Comparison of ENCODE assay signal across 1 cellular context in the genomic region with DNA sequence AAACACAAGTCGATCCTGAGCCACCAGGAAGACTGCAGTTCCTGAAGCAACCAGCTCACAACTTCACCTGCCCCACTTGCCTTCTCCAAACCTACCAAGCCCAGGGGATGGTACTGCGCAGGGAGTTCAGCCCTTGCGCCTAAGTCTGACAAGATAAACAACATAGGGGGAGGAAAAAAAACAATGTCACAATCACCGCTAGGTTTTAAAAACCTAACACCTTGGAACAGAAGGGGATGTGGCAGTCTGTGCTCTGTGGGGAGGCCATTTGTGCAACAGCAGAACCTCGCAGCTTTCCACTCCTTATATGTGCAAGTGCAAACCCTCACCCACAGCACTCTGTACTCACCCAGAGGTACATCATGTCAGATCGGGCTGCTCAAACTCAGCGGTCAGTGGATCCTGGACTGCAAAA.
TF ChIP-seq lines count a peak whose summit lies in the region.

No MANE protein-coding gene starts in this region.

TF ChIP-seq in WTC11, 78 proteins besides CTCF, POLR2A, EP300 and RAD21 (continued from another document):
- TF ChIP-seq, protein P1, sequence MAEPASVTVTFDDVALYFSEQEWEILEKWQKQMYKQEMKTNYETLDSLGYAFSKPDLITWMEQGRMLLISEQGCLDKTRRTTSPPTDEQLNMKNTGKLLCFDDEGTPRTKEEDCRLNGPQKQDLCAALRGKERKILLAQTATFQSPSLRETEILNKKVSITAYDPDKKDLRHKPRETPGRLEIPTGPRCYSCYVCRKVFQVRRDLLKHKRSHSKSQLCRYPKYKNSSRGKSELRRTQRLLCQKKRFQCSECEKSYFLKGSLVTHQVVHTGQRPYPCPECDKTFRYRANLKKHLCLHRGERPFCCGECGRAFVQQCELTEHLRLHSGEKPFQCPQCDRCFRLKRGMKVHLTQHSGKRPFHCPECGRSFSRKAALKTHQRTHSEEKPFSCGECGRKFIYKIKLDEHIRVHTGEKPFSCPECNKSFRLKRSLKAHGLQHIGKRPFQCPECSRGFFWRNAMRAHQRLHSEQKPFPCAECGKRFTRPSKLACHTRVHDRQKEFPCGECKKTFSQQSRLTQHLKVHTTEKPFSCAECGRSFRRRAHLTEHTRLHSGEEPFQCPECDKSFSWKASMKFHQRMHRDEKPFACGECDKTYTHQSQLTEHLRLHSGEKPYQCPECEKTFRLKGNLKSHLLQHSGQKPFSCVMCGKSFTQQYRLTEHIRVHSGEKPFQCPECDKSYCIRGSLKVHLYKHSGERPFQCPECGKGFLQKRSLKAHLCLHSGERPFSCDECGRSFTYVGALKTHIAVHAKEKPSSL (CRISPR knock-in tag; conservative IDR thresholded peaks at IDR 0.05): no peak
- TF ChIP-seq TEAD1 (CRISPR knock-in tag; IDR thresholded peaks at IDR 0.05) (no peak), TP53 (CRISPR knock-in tag; IDR thresholded peaks at IDR 0.05) (no peak)
